Comparison of ENCODE assay signal across 9 cellular contexts in the genomic region with DNA sequence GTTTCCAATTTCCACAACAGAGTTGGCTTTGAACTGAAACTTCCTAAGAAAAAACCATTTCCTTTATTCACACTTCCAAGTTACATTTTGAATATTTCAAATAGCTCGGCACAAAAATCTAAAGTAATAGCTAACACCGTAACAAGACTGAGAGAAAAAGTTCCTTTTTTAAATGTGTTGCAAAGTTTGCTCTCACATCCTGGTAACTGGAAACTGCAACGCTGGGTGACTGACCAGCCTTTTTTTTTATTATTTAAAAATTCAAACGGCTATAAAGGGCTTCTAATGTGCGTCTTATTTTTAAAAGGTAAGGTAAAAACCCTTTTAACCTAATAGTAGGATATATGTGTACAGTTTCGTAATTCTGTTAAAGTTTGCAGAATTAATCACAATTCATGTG. TPM values are rescaled to one million over a fixed set of nuclear protein-coding genes. Genes with fewer than 3 reads are reported as not detected.
DNase-seq lines count a peak whose midpoint lies in the region; ATAC-seq, FAIRE-seq and TF ChIP-seq lines count a peak whose summit lies in the region.
"Had no signal": no experiment of that assay in that cellular context is flagged by ENCODE, and none has a peak within 500 bp of the region (broad histone marks: within the 10 kb centered on the region; RNA-seq: fewer than 3 reads in every experiment).

No MANE protein-coding gene starts in this region.

- peaks cover 27% of the 10 kb centered on the region for H4K20me1 ChIP-seq in HepG2 (ENCODE audit: insufficient read depth, low read length)

- no peaks in the 10 kb centered on the region for H3K27me3 Mint-ChIP-seq in activated naive CD4-positive, alpha-beta T cell treated with anti-CD3 and anti-CD28 coated beads for 36 hours (ENCODE audit: low read depth)

- no peaks in the 10 kb centered on the region for H3K36me3 ChIP-seq in adipocyte (ENCODE audit: control insufficient read depth, insufficient read depth, low read length, severe bottlenecking)
- H3K36me3 ChIP-seq in HepG2 (replicated peaks in 1 of 2; ENCODE audit: control insufficient read depth in 1 of 2, insufficient read depth in 2 of 2, low read length in 2 of 2): peaks cover 0 to 2% of the 10 kb centered on the region in 2 experiments; a peak in 2 of 5 replicates
- H3K36me3 ChIP-seq in transverse colon: no peaks in the 10 kb centered on the region

- H3K27ac ChIP-seq in HepG2 (ENCODE audit: extremely low read length, insufficient read depth, low read length) (peak overlapping the region; percentile 92), transverse colon (peak overlapping the region; percentile 97 to 98 (median 98))

- TF ChIP-seq EP300 in HepG2 (IDR thresholded peaks at IDR 0.05; ENCODE audit: low read depth in 2 of 2, low read length in 2 of 2) (no peak), HepG2 (CRISPR knock-in tag; IDR thresholded peaks at IDR 0.05; ENCODE audit: borderline replicate concordance) (no peak), transverse colon (IDR thresholded peaks at IDR 0.05; ENCODE audit: low read depth) (no peak)

- no peak overlapping the region for H2AFZ ChIP-seq in HepG2 (ENCODE audit: low read length)

- in situ Hi-C loops in HepG2 (cut with HindIII; ENCODE audit: extremely low pct_ligation_motif_present, low pct_unique_long_range_greater_than_20kb): loop anchor here (5.0 kb wide), 2 partner anchors 66 to 121 kb away; a partner anchor contains a TSS
- in situ Hi-C loops in transverse colon (cut with MboI; ENCODE audit: low pct_ligation_motif_present in 1 of 4, low pct_unique_long_range_greater_than_20kb in 1 of 4, low sequenced_read_pairs in 3 of 4): loop anchor here in 2 of 4 donors (10.0 kb wide), 1 partner anchor 64 kb away; a partner anchor contains a TSS

- CTCF ChIA-PET in activated naive CD4-positive, alpha-beta T cell treated with anti-CD3 and anti-CD28 coated beads for 36 hours (lab: Charles Lee): interaction anchor here (0.7 to 14.7 kb wide), 10 partner anchors 20 to 1425 kb away, joined by 3 to 152 read pairs (median 4); no protein-coding TSS in a partner anchor
- CTCF ChIA-PET in HepG2 (lab: Yijun Ruan, JAX; ENCODE audit: low intra/inter-chr PET ratio, low total read pairs): no interaction called here

- H3K4me3 ChIP-seq in adipocyte (ENCODE audit: low read length): peak overlapping the region; percentile 94
- H3K4me3 ChIP-seq in HepG2 (replicated peaks in 1 of 3; ENCODE audit: insufficient read depth in 1 of 3, low read depth in 2 of 3, low read length in 3 of 3): peak overlapping the region; percentile 87 to 98 (median 95)
- H3K4me3 ChIP-seq in transverse colon: peak overlapping the region; percentile 69 to 86 (median 82)

- H3K36me3 Mint-ChIP-seq in activated naive CD4-positive, alpha-beta T cell treated with anti-CD3 and anti-CD28 coated beads for 36 hours (ENCODE audit: low read depth): peaks cover 2% of the 10 kb centered on the region

- H3K4me1 ChIP-seq in adipocyte (ENCODE audit: control insufficient read depth, insufficient read depth, low read length): peaks cover 35% of the 10 kb centered on the region
- peaks cover 56% of the 10 kb centered on the region for H3K4me1 ChIP-seq in HepG2 (ENCODE audit: insufficient read depth, low read length)
- H3K4me1 ChIP-seq in transverse colon: peaks cover 10 to 63% (median 37%) of the 10 kb centered on the region in 4 donors

- no peak for TF ChIP-seq POLR2A in HepG2 (IDR thresholded peaks at IDR 0.05; ENCODE audit: insufficient read depth in 1 of 2, low read depth in 2 of 2, low read length in 2 of 2)
- no peak for TF ChIP-seq POLR2A in transverse colon (IDR thresholded peaks at IDR 0.05)

- H3K9me3 ChIP-seq in adipocyte (ENCODE audit: control insufficient read depth, low read length): no peaks in the 10 kb centered on the region
- H3K9me3 ChIP-seq in HepG2 (ENCODE audit: low read length): no peaks in the 10 kb centered on the region
- no peaks in the 10 kb centered on the region for H3K9me3 ChIP-seq in transverse colon

- BruUV-seq in HepG2 (replicated peaks; lab: Mats Ljungman, UMichigan): no TSS peak

- no peak for TF ChIP-seq RAD21 in HepG2 (CRISPR knock-in tag; IDR thresholded peaks at IDR 0.05)

- ATAC-seq in HepG2: no peak
- no peak for ATAC-seq in HG03469 (IDR thresholded peaks at IDR 0.05; ENCODE audit: unreplicated experiment)

- peaks cover 64% of the 10 kb centered on the region for H3K79me2 ChIP-seq in HepG2 (ENCODE audit: insufficient read depth, low read length)

- peak overlapping the region; percentile 86 for H3K4me2 ChIP-seq in HepG2 (ENCODE audit: low read depth, low read length)

- H3K9me3 Mint-ChIP-seq in activated naive CD4-positive, alpha-beta T cell treated with anti-CD3 and anti-CD28 coated beads for 36 hours: no peaks in the 10 kb centered on the region

- H3K4me1 Mint-ChIP-seq in activated naive CD4-positive, alpha-beta T cell treated with anti-CD3 and anti-CD28 coated beads for 36 hours (ENCODE audit: low read depth): peaks cover 60% of the 10 kb centered on the region

- POLR2A ChIA-PET in HepG2 (lab: Yijun Ruan, JAX): interaction anchor here (0.7 to 8.5 kb wide), 14 partner anchors 11 to 275 kb away, joined by 3 to 65 read pairs (median 4); a partner anchor contains a TSS

- peak overlapping the region; percentile 89 for H3K27ac Mint-ChIP-seq in activated naive CD4-positive, alpha-beta T cell treated with anti-CD3 and anti-CD28 coated beads for 36 hours

- peak overlapping the region; percentile 94 for H3K9ac ChIP-seq in adipocyte (ENCODE audit: low read length)
- H3K9ac ChIP-seq in HepG2 (ENCODE audit: insufficient read depth, low read depth, low read length): peak overlapping the region; percentile 97

- under 1% methylated on average over 6 of the region's 6 CpGs for WGBS in HepG2 (ENCODE audit: low lambda C conversion rate)
- WGBS in transverse colon (ENCODE audit: low coverage in 1 of 2), 2 donors: 3 to 5% methylated on average over 6 of the region's 6 CpGs

- no peak for TF ChIP-seq CTCF in HepG2 (CRISPR knock-in tag; IDR thresholded peaks at IDR 0.05)
- no peak for TF ChIP-seq CTCF in transverse colon (IDR thresholded peaks at IDR 0.05)

- DNase-seq in activated naive CD4-positive, alpha-beta T cell treated with anti-CD3 and anti-CD28 coated beads for 36 hours: no peak
- no peak for DNase-seq in activated naive CD4-positive, alpha-beta T cell (lab: John Stamatoyannopoulos, UW)
- DNase-seq in adipocyte (ENCODE audit: low read depth) (peak; percentile 57), HepG2 (ENCODE audit: low spot score) (no peak), transverse colon (no peak), SW480 (ENCODE audit: low spot score) (no peak), NCI-H128 (lab: John Stamatoyannopoulos, UW; ENCODE audit: unreplicated experiment) (no peak)
- DNase-seq: GF-D8 had no signal

- FAIRE-seq in HepG2 (lab: Jason Lieb, UNC): no peak

- H3K27me3 ChIP-seq in adipocyte (replicated peaks; ENCODE audit: control insufficient read depth, insufficient read depth, low read length) (no peaks in the 10 kb centered on the region), HepG2 (ENCODE audit: control insufficient read depth in 1 of 2, insufficient read depth in 2 of 2, low read length in 2 of 2) (no peaks in the 10 kb centered on the region; a peak in 2 of 5 replicates), transverse colon (no peaks in the 10 kb centered on the region)

- intact Hi-C loops in activated naive CD4-positive, alpha-beta T cell treated with anti-CD3 and anti-CD28 coated beads for 36 hours (cut with micrococcal nuclease): loop anchor here (5.0 kb wide), 1 partner anchor 521 kb away; a partner anchor contains a TSS
- intact Hi-C loops in HepG2 (cut with micrococcal nuclease; ENCODE audit: unreplicated experiment) (no loop called here), transverse colon (cut with DNase I; ENCODE audit: low total_unique reads) (loop anchor here (10.0 kb wide), 1 partner anchor 124 kb away; no protein-coding TSS in a partner anchor)

- peak overlapping the region; percentile 90 for H3K4me3 Mint-ChIP-seq in activated naive CD4-positive, alpha-beta T cell treated with anti-CD3 and anti-CD28 coated beads for 36 hours

TF ChIP-seq in HepG2, 621 proteins besides CTCF, POLR2A, EP300 and RAD21 (continues in another document):
- TF ChIP-seq STAT5B (CRISPR knock-in tag; IDR thresholded peaks at IDR 0.05): no peak
- no peak for TF ChIP-seq CREB1 (IDR thresholded peaks at IDR 0.05)
- TF ChIP-seq CREB1 (CRISPR knock-in tag; IDR thresholded peaks at IDR 0.05): 0 out of 2 replicates have a peak, but pooled peaks have one; percentile 20
- no peak for TF ChIP-seq AGO2 (optimal IDR thresholded peaks at IDR 0.05; ENCODE audit: low read depth, low read length)
- TF ChIP-seq CBFB (CRISPR knock-in tag; IDR thresholded peaks at IDR 0.05): no peak

RNA-seq across cellular contexts. Expression of a gene that starts 1.7 kb away (rescaled TPM):
- total RNA-seq in activated naive CD4-positive, alpha-beta T cell treated with anti-CD3 and anti-CD28 coated beads for 36 hours: 10 to 100 TPM; 54.4 to 57.3 TPM
- total RNA-seq in HepG2 (2016; rRNA removed; fragmentation: Illumina TruSeq; extraction: Trizol) (91.9 and 103 TPM in 2 replicates), transverse colon (10 to 100 TPM; 45.2 to 59.7 (median 54.4) TPM)
- total RNA-seq in HepG2 (2016; cell fraction: cytosol; rRNA removed; fragmentation: Illumina TruSeq; extraction: Trizol; ENCODE audit: low read depth): 52.7 and 54.6 TPM in 2 replicates
- 92.9 and 108 TPM in 2 replicates for total RNA-seq in HepG2 (2016; cell fraction: insoluble cytoplasmic fraction; rRNA removed; fragmentation: Illumina TruSeq; extraction: Trizol)
- 54.8 and 56.7 TPM in 2 replicates for total RNA-seq in HepG2 (2016; cell fraction: membrane; rRNA removed; fragmentation: Illumina TruSeq; extraction: Trizol)
- 147 and 151 TPM in 2 replicates for total RNA-seq in HepG2 (2016; cell fraction: nucleus; rRNA removed; fragmentation: Illumina TruSeq; extraction: Trizol)
- 34.3 and 49.4 TPM in 2 replicates for polyA plus RNA-seq in HepG2 (2011; rRNA removed)
- polyA plus RNA-seq in HepG2 (2011; cell fraction: cytosol; rRNA removed): 17.6 and 20.9 TPM in 2 replicates
- 29.2 and 34.2 TPM in 2 replicates for polyA plus RNA-seq in HepG2 (2011; cell fraction: nucleus; rRNA removed)
- 32.8 and 45.3 TPM in 2 replicates for polyA plus RNA-seq in HepG2 (2012)
- polyA plus RNA-seq in HepG2 (2016; cell fraction: cytosol; fragmentation: Illumina TruSeq; extraction: Trizol; ENCODE audit: low read depth): 13.0 and 17.4 TPM in 2 replicates
- polyA plus RNA-seq in HepG2 (2016; cell fraction: insoluble cytoplasmic fraction; fragmentation: Illumina TruSeq; extraction: Trizol; ENCODE audit: low read depth): 75.8 and 78.0 TPM in 2 replicates
- 27.6 and 27.9 TPM in 2 replicates for polyA plus RNA-seq in HepG2 (2016; cell fraction: membrane; fragmentation: Illumina TruSeq; extraction: Trizol; ENCODE audit: low read depth)
- polyA plus RNA-seq in HepG2 (2016; cell fraction: nucleus; fragmentation: Illumina TruSeq; extraction: Trizol; ENCODE audit: insufficient read depth, low read depth): 66.8 and 68.2 TPM in 2 replicates
- 14.7 and 21.6 TPM in 2 replicates for polyA minus RNA-seq in HepG2 (2011; rRNA and poly(A)+ RNA removed; ENCODE audit: low replicate concordance)
- polyA minus RNA-seq in HepG2 (2011; cell fraction: cytosol; rRNA and poly(A)+ RNA removed): 25.8 and 30.8 TPM in 2 replicates
- polyA minus RNA-seq in HepG2 (2011; cell fraction: nucleus; rRNA and poly(A)+ RNA removed): 227 and 258 TPM in 2 replicates
